ENCODE assay signal across 27 cellular contexts in genomic region chr4:94803181-94803580, GRCh38. TPM values are rescaled to one million over a fixed set of nuclear protein-coding genes. Genes with fewer than 3 reads are reported as not detected.
DNase-seq lines count a peak whose midpoint lies in the region; ATAC-seq and TF ChIP-seq lines count a peak whose summit lies in the region.
"Had no signal": no experiment of that assay in that cellular context is flagged by ENCODE, and none has a peak within 500 bp of the region (broad histone marks: within the 10 kb centered on the region; RNA-seq: fewer than 3 reads in every experiment).

No MANE protein-coding gene starts in this region.

- no peak overlapping the region for H2AFZ ChIP-seq in DND-41 (ENCODE audit: low read depth, low read length)

- DNase-seq in DND-41 (peak; percentile 35), LHCN-M2 (ENCODE audit: low read depth) (peak; percentile 26), amniotic epithelial cell (ENCODE audit: low read depth) (peak; percentile 32), glomerular visceral epithelial cell (ENCODE audit: extremely low spot score) (peak; percentile 22), HAP-1 (ENCODE audit: low spot score in 2 of 2) (no peak), SIG-M5 treated with dmso at 0.1 percent for 504 hours (lab: John Stamatoyannopoulos, UW; ENCODE audit: unreplicated experiment) (no peak), retina (no peak)
- DNase-seq in activated CD4-positive, alpha-beta T cell treated with anti-CD3 and anti-CD28 coated beads for 36 hours, result no peak
- DNase-seq: activated CD4-positive, alpha-beta memory T cell treated with anti-CD3 and anti-CD28 coated beads, Interleukin-2, amount 10 ng/mL, durations not matched to agents 7 days and 5 days; activated CD4-positive, alpha-beta T cell treated with anti-CD3 and anti-CD28 coated beads for 1 hour; activated CD8-positive, alpha-beta memory T cell treated with anti-CD3 and anti-CD28 coated beads, Interleukin-2, amount 50 U/mL, for 4 hours; activated naive CD4-positive, alpha-beta T cell treated with anti-CD3 and anti-CD28 coated beads, Interleukin-2, amount 10 ng/mL, durations not matched to agents 7 days and 5 days; amygdala; BE2C; cortex of kidney; DMS 273 treated with DMSO at 0.1 percent for 48 hours; effector memory CD8-positive, alpha-beta T cell; head of caudate nucleus; kidney; NCI-H510A; right lobe of liver; stimulated activated CD4-positive, alpha-beta T cell treated with anti-CD3 and anti-CD28 coated beads, Interleukin-4, amount 100 ng/mL, for 24 hours; transverse colon had no signal

- no peaks in the 10 kb centered on the region for H3K36me3 ChIP-seq in DND-41 (ENCODE audit: insufficient read depth, low read length)
- no peaks in the 10 kb centered on the region for H3K36me3 ChIP-seq in HAP-1 (replicated peaks)
- H3K36me3 ChIP-seq: BE2C, right lobe of liver, transverse colon had no signal

- ATAC-seq in DND-41 (ENCODE audit: insufficient read depth, low read depth), result peak; percentile 94
- no peak for ATAC-seq in activated CD4-positive, alpha-beta T cell treated with anti-CD3 and anti-CD28 coated beads for 36 hours
- ATAC-seq: effector memory CD8-positive, alpha-beta T cell; HCT116; right lobe of liver; Right ventricle myocardium inferior had no signal

- H3K4me3 Mint-ChIP-seq in activated CD4-positive, alpha-beta T cell treated with anti-CD3 and anti-CD28 coated beads for 36 hours, result no peak overlapping the region
- H3K4me3 Mint-ChIP-seq: activated CD4-positive, alpha-beta memory T cell treated with anti-CD3 and anti-CD28 coated beads, Interleukin-2, amount 10 ng/mL, durations not matched to agents 7 days and 5 days; activated naive CD4-positive, alpha-beta T cell treated with anti-CD3 and anti-CD28 coated beads, Interleukin-2, amount 10 ng/mL, durations not matched to agents 7 days and 5 days; effector memory CD8-positive, alpha-beta T cell had no signal

- H3K4me1 Mint-ChIP-seq in activated CD4-positive, alpha-beta T cell treated with anti-CD3 and anti-CD28 coated beads for 36 hours, result no peaks in the 10 kb centered on the region
- H3K4me1 Mint-ChIP-seq: activated CD4-positive, alpha-beta memory T cell treated with anti-CD3 and anti-CD28 coated beads, Interleukin-2, amount 10 ng/mL, durations not matched to agents 7 days and 5 days; activated naive CD4-positive, alpha-beta T cell treated with anti-CD3 and anti-CD28 coated beads, Interleukin-2, amount 10 ng/mL, durations not matched to agents 7 days and 5 days had no signal

- no peak overlapping the region for H3K9ac ChIP-seq in DND-41 (ENCODE audit: low read depth, low read length)

- intact Hi-C loops in activated CD4-positive, alpha-beta T cell treated with anti-CD3 and anti-CD28 coated beads for 36 hours (cut with DNase I, micrococcal nuclease), result no loop called here

- in situ Hi-C loops in HAP-1 (cut with MboI; ENCODE audit: low sequenced_read_pairs), result no loop called here

- H3K4me3 ChIP-seq in DND-41 (ENCODE audit: low read depth in 1 of 2, low read length in 2 of 2) (no peak overlapping the region), HAP-1 (no peak overlapping the region)
- H3K4me3 ChIP-seq: right lobe of liver, transverse colon had no signal

- H3K4me2 ChIP-seq in DND-41 (ENCODE audit: insufficient read depth, low read length), result no peak overlapping the region

- CTCF ChIA-PET in activated CD4-positive, alpha-beta T cell treated with anti-CD3 and anti-CD28 coated beads for 36 hours (lab: Charles Lee), result no interaction called here

- no peak overlapping the region for H3K27ac Mint-ChIP-seq in activated CD4-positive, alpha-beta T cell treated with anti-CD3 and anti-CD28 coated beads for 36 hours
- H3K27ac Mint-ChIP-seq: activated CD4-positive, alpha-beta memory T cell treated with anti-CD3 and anti-CD28 coated beads, Interleukin-2, amount 10 ng/mL, durations not matched to agents 7 days and 5 days; activated naive CD4-positive, alpha-beta T cell treated with anti-CD3 and anti-CD28 coated beads, Interleukin-2, amount 10 ng/mL, durations not matched to agents 7 days and 5 days; effector memory CD8-positive, alpha-beta T cell had no signal

- H3K4me1 ChIP-seq in DND-41 (ENCODE audit: insufficient read depth, low read length) (peaks cover 9% of the 10 kb centered on the region; the same call in 1 of the 2 replicates), HAP-1 (peaks cover 17% of the 10 kb centered on the region)
- H3K4me1 ChIP-seq: right lobe of liver had no signal

- H3K27me3 Mint-ChIP-seq in activated CD4-positive, alpha-beta T cell treated with anti-CD3 and anti-CD28 coated beads for 36 hours, result no peaks in the 10 kb centered on the region
- H3K27me3 Mint-ChIP-seq: activated CD4-positive, alpha-beta memory T cell treated with anti-CD3 and anti-CD28 coated beads, Interleukin-2, amount 10 ng/mL, durations not matched to agents 7 days and 5 days; activated naive CD4-positive, alpha-beta T cell treated with anti-CD3 and anti-CD28 coated beads, Interleukin-2, amount 10 ng/mL, durations not matched to agents 7 days and 5 days; effector memory CD8-positive, alpha-beta T cell had no signal

- H3K36me3 Mint-ChIP-seq in activated CD4-positive, alpha-beta T cell treated with anti-CD3 and anti-CD28 coated beads for 36 hours (ENCODE audit: low read depth), result no peaks in the 10 kb centered on the region
- H3K36me3 Mint-ChIP-seq: activated naive CD4-positive, alpha-beta T cell treated with anti-CD3 and anti-CD28 coated beads, Interleukin-2, amount 10 ng/mL, durations not matched to agents 7 days and 5 days had no signal

- TF ChIP-seq CTCF in DND-41 (IDR thresholded peaks at IDR 0.05; ENCODE audit: borderline replicate concordance, extremely low read depth, low read length, poor library complexity, severe bottlenecking), result no peak

- H3K79me2 ChIP-seq in DND-41 (ENCODE audit: insufficient read depth, low read length), result no peaks in the 10 kb centered on the region

- H3K9me3 ChIP-seq in DND-41 (ENCODE audit: insufficient read depth, low read length, severe bottlenecking) (no peaks in the 10 kb centered on the region), HAP-1 (0 out of 2 replicates have a peak, but pooled peaks cover 2% of the 10 kb centered on the region)
- H3K9me3 ChIP-seq: BE2C, right lobe of liver, transverse colon had no signal

- H3K9me3 Mint-ChIP-seq in activated CD4-positive, alpha-beta T cell treated with anti-CD3 and anti-CD28 coated beads for 36 hours (ENCODE audit: low read depth), result no peaks in the 10 kb centered on the region
- H3K9me3 Mint-ChIP-seq: activated CD4-positive, alpha-beta memory T cell treated with anti-CD3 and anti-CD28 coated beads, Interleukin-2, amount 10 ng/mL, durations not matched to agents 7 days and 5 days; activated naive CD4-positive, alpha-beta T cell treated with anti-CD3 and anti-CD28 coated beads, Interleukin-2, amount 10 ng/mL, durations not matched to agents 7 days and 5 days had no signal

- H4K20me1 ChIP-seq in DND-41 (ENCODE audit: insufficient read depth, low read length), result no peaks in the 10 kb centered on the region

- POLR2A ChIA-PET in activated CD4-positive, alpha-beta T cell treated with anti-CD3 and anti-CD28 coated beads for 36 hours (lab: Charles Lee), result no interaction called here

- H3K27me3 ChIP-seq in DND-41 (ENCODE audit: insufficient read depth, low read length, poor library complexity) (no peaks in the 10 kb centered on the region), HAP-1 (ENCODE audit: low read depth) (no peaks in the 10 kb centered on the region)
- H3K27me3 ChIP-seq: BE2C, right lobe of liver, transverse colon had no signal

- no peak overlapping the region for H3K27ac ChIP-seq in DND-41 (ENCODE audit: low read length)
- H3K27ac ChIP-seq: right lobe of liver, transverse colon had no signal

RNA-seq across cellular contexts. Expression of gene BMPR1B, which starts 45.4 kb away (rescaled TPM):
- 11.5 and 14.5 TPM in 2 replicates for total RNA-seq in LHCN-M2 (2014; rRNA removed)
- 1.5 TPM for polyA plus RNA-seq in LHCN-M2 (2012)
- not detected for total RNA-seq in activated CD4-positive, alpha-beta T cell treated with anti-CD3 and anti-CD28 coated beads for 36 hours
- total RNA-seq: activated CD4-positive, alpha-beta memory T cell treated with anti-CD3 and anti-CD28 coated beads, Interleukin-2, amount 10 ng/mL, durations not matched to agents 7 days and 5 days; G401; T-helper 2 cell treated with Interferon-gamma antibody and Interleukin-4, amounts not matched to agents 100 ng/mL and 5 ng/mL, for 36 hours had no signal

Comparison
In these comparisons a context has a peak if more than half of its experiments do, and no peak if none do; other contexts are left out.
1. DNase-seq: peak in DND-41 (single experiment), LHCN-M2 (single experiment), amniotic epithelial cell (single experiment) and glomerular visceral epithelial cell (single experiment); none in HAP-1 (0 of 2), activated CD4-positive, alpha-beta T cell treated with anti-CD3 and anti-CD28 coated beads for 36 hours (single experiment), SIG-M5 treated with dmso at 0.1 percent for 504 hours (single experiment) and retina (single experiment).
2. RNA of gene BMPR1B, which starts 45.4 kb away (total RNA-seq): 11.5 to 14.5 TPM in LHCN-M2; not detected in activated CD4-positive, alpha-beta T cell treated with anti-CD3 and anti-CD28 coated beads for 36 hours; every median in the first group is over 10 times any median in the second.